ENCODE assay signal across 9 cellular contexts in genomic region chr22:23225724-23226496, GRCh38. TPM values are rescaled to one million over a fixed set of nuclear protein-coding genes. Genes with fewer than 3 reads are reported as not detected.
A peak's percentile ranks its signal among the peaks of the same experiment; 100 is the strongest.
DNase-seq lines count a peak whose midpoint lies in the region; ATAC-seq and TF ChIP-seq lines count a peak whose summit lies in the region.
"Had no signal": no experiment of that assay in that cellular context is flagged by ENCODE, and none has a peak within 500 bp of the region (broad histone marks: within the 10 kb centered on the region; RNA-seq: fewer than 3 reads in every experiment).

No MANE protein-coding gene starts in this region.

- peaks cover 27% of the 10 kb centered on the region for H3K9me3 Mint-ChIP-seq in mesothelial cell of epicardium

- peaks cover 28% of the 10 kb centered on the region for H3K9me3 ChIP-seq in KOPT-K1 (ENCODE audit: insufficient read depth, low read length, poor library complexity, severe bottlenecking)

- DNase-seq in ACHN (peak; percentile 59), brain microvascular endothelial cell (peak; percentile 21), mesothelial cell of epicardium (ENCODE audit: low spot score in 2 of 2, unreplicated experiment in 2 of 2) (no peak), NCI-H1105 treated with DMSO at 0.1 percent for 48 hours (lab: John Stamatoyannopoulos, UW) (no peak), KBM-7 (no peak)

- in situ Hi-C loops in ACHN (cut with HindIII; ENCODE audit: low pct_ligation_motif_present, low pct_unique_long_range_greater_than_20kb, low sequenced_read_pairs) (no loop called here), brain microvascular endothelial cell (cut with HindIII; ENCODE audit: low pct_ligation_motif_present, low sequenced_read_pairs) (no loop called here), KBM-7 (cut with MboI; ENCODE audit: low pct_unique_long_range_greater_than_20kb, low sequenced_read_pairs) (no loop called here)

- H3K27me3 ChIP-seq in brain microvascular endothelial cell (replicated peaks), result peaks cover 10% of the 10 kb centered on the region

- H3K27me3 Mint-ChIP-seq in mesothelial cell of epicardium (ENCODE audit: low read depth), result no peaks in the 10 kb centered on the region

- ATAC-seq in GM19455 (IDR thresholded peaks at IDR 0.05; ENCODE audit: unreplicated experiment) (no peak), HG02623 (IDR thresholded peaks at IDR 0.05; ENCODE audit: unreplicated experiment) (no peak)

- no peak overlapping the region for H3K4me3 ChIP-seq in brain microvascular endothelial cell (ENCODE audit: low read depth, low read length)

- H3K4me3 Mint-ChIP-seq in mesothelial cell of epicardium, result no peak overlapping the region
- H3K4me3 Mint-ChIP-seq: neural crest cell had no signal

- peaks cover 21% of the 10 kb centered on the region for H3K4me1 Mint-ChIP-seq in mesothelial cell of epicardium

- TF ChIP-seq CTCF in brain microvascular endothelial cell (IDR thresholded peaks at IDR 0.05; ENCODE audit: low read depth, low read length, missing control alignments) (no peak), mesothelial cell of epicardium (IDR thresholded peaks at IDR 0.05; ENCODE audit: unreplicated experiment) (no peak)

- peaks cover 34% of the 10 kb centered on the region for H3K36me3 Mint-ChIP-seq in mesothelial cell of epicardium

- peak overlapping the region; percentile 4 for H3K27ac Mint-ChIP-seq in mesothelial cell of epicardium

- peaks cover 24% of the 10 kb centered on the region; the same call in 1 of the 2 replicates for H3K36me3 ChIP-seq in KOPT-K1 (ENCODE audit: insufficient read depth, low read length)
- H3K36me3 ChIP-seq in brain microvascular endothelial cell (replicated peaks), result peaks cover 2% of the 10 kb centered on the region

- H3K27ac ChIP-seq in KOPT-K1 (ENCODE audit: low read depth, low read length, poor library complexity, severe bottlenecking) (peak overlapping the region; percentile 23), brain microvascular endothelial cell (peak overlapping the region; percentile 77)

RNA-seq across cellular contexts. Expression of gene BCR, which starts 45.6 kb away (rescaled TPM):
- 69.6 to 74.6 TPM (median 72.4 TPM) in 3 replicates for total RNA-seq in mesothelial cell of epicardium

Comparison
In these comparisons a context has a peak if more than half of its experiments do, and no peak if none do; other contexts are left out.
1. DNase-seq: peak in ACHN (single experiment) and brain microvascular endothelial cell (single experiment); none in mesothelial cell of epicardium (0 of 2), NCI-H1105 treated with DMSO at 0.1 percent for 48 hours (single experiment) and KBM-7 (single experiment).